Comparison of ENCODE assay signal across 8 cellular contexts in genomic region chr2:170873035-170873692, GRCh38. TPM values are rescaled to one million over a fixed set of nuclear protein-coding genes. Genes with fewer than 3 reads are reported as not detected.
DNase-seq lines count a peak whose midpoint lies in the region; ATAC-seq and TF ChIP-seq lines count a peak whose summit lies in the region.

No MANE protein-coding gene starts in this region.

- peaks cover 4% of the 10 kb centered on the region for H3K27me3 ChIP-seq in gastroesophageal sphincter
- no peaks in the 10 kb centered on the region for H3K27me3 ChIP-seq in suprapubic skin

- H3K9me3 ChIP-seq in gastroesophageal sphincter (no peaks in the 10 kb centered on the region), suprapubic skin (no peaks in the 10 kb centered on the region)

- ATAC-seq in GM21526 (IDR thresholded peaks at IDR 0.05; ENCODE audit: low FRiP score, unreplicated experiment) (peak; percentile 82), gastroesophageal sphincter (peak; percentile 71), omental fat pad (ENCODE audit: low FRiP score) (peak; percentile 92)

- H3K36me3 ChIP-seq in gastroesophageal sphincter (no peaks in the 10 kb centered on the region), suprapubic skin (no peaks in the 10 kb centered on the region)

- TF ChIP-seq RAD21 in Ishikawa (IDR thresholded peaks at IDR 0.05; ENCODE audit: low read depth) = peak; percentile 60

- H3K4me3 ChIP-seq in gastroesophageal sphincter (peak overlapping the region in 1 of 2 donors; percentile 24), suprapubic skin (peak overlapping the region; percentile 26)

- TF ChIP-seq CTCF in RWPE1 (conservative IDR thresholded peaks at IDR 0.05; ENCODE audit: low read depth) (peak; percentile 94), gastroesophageal sphincter (IDR thresholded peaks at IDR 0.05) (peak; percentile 51 to 84 (median 59)), omental fat pad (IDR thresholded peaks at IDR 0.05) (peak in 1 of 3 donors; percentile 75), suprapubic skin (IDR thresholded peaks at IDR 0.05) (peak; percentile 29 to 90)

- DNase-seq in DMS153 treated with DMSO at 0.1 percent for 48 hours (lab: John Stamatoyannopoulos, UW; ENCODE audit: unreplicated experiment) (peak; percentile 73), RWPE1 (ENCODE audit: low spot score) (peak; percentile 84), omental fat pad (ENCODE audit: low spot score) (peak; percentile 47), suprapubic skin (ENCODE audit: low spot score in 2 of 2) (peak; percentile 69 to 84)
- peak; percentile 89 for DNase-seq in activated effector memory CD4-positive, alpha-beta T cell treated with anti-CD3 and anti-CD28 coated beads, Interleukin-2, amount 50 U/mL, for 16 hours

- WGBS in gastroesophageal sphincter (ENCODE audit: low coverage in 1 of 2), 2 donors = 0 to 14% methylated on average over 5 to 12 of the region's 13 CpGs
- WGBS in suprapubic skin = 22% methylated on average over 13 of the region's 13 CpGs

- H3K4me1 ChIP-seq in gastroesophageal sphincter = peaks cover 0 to 10% (median 0%) of the 10 kb centered on the region in 3 donors
- no peaks in the 10 kb centered on the region for H3K4me1 ChIP-seq in suprapubic skin

- POLR2A ChIA-PET in RWPE1 (lab: Yijun Ruan, JAX; ENCODE audit: low non-redundant PET) = no interaction called here

- no peak overlapping the region for H3K27ac ChIP-seq in RWPE1
- H3K27ac ChIP-seq in gastroesophageal sphincter = no peak overlapping the region
- H3K27ac ChIP-seq in suprapubic skin = no peak overlapping the region

- CTCF ChIA-PET in RWPE1 (lab: Yijun Ruan, JAX) = interaction anchor here (0.5 to 2.2 kb wide), 18 partner anchors 8 to 1326 kb away, joined by 3 to 10 read pairs (median 4); partner anchors contain the start of gene GAD1

- no peak for TF ChIP-seq POLR2A in gastroesophageal sphincter (IDR thresholded peaks at IDR 0.05)
- no peak for TF ChIP-seq POLR2A in suprapubic skin (IDR thresholded peaks at IDR 0.05)

- no peak for TF ChIP-seq EP300 in Ishikawa (IDR thresholded peaks at IDR 0.05; ENCODE audit: borderline replicate concordance)
- TF ChIP-seq EP300 in gastroesophageal sphincter (IDR thresholded peaks at IDR 0.05) = no peak
- no peak for TF ChIP-seq EP300 in suprapubic skin (IDR thresholded peaks at IDR 0.05)

TF ChIP-seq in Ishikawa, 13 proteins besides CTCF, POLR2A, EP300 and RAD21:
- TF ChIP-seq USF1 (IDR thresholded peaks at IDR 0.05) (0 out of 2 replicates have a peak, but pooled peaks have one; percentile 31), NFIC (IDR thresholded peaks at IDR 0.05) (peak; percentile 14; the same call in 1 of the 2 replicates), MAX (IDR thresholded peaks at IDR 0.05) (0 out of 2 replicates have a peak, but pooled peaks have one; percentile 21), TAF1 (IDR thresholded peaks at IDR 0.05; ENCODE audit: low read depth) (no peak)

RNA-seq across cellular contexts. Expression of gene GORASP2, which starts 55.9 kb away (rescaled TPM):
- total RNA-seq in gastroesophageal sphincter (10 to 100 TPM; 36.1 to 48.2 (median 42.0) TPM), omental fat pad (10 to 100 TPM; 42.7 to 50.5 (median 46.1) TPM), suprapubic skin (10 to 100 TPM; 40.6 to 59.8 (median 47.1) TPM)

RNA-seq across cellular contexts. Expression of gene GAD1, which starts 56.5 kb away (rescaled TPM):
- total RNA-seq in gastroesophageal sphincter = not detected
- under 1 TPM in 1 of 4 donors, not detected in 3; 0.31 TPM for total RNA-seq in omental fat pad
- total RNA-seq in suprapubic skin = 1 to 10 TPM in 1 of 4 donors, not detected in 3; 2.6 TPM
